11 cellular contexts compared by ENCODE assay signal in the genomic region with DNA sequence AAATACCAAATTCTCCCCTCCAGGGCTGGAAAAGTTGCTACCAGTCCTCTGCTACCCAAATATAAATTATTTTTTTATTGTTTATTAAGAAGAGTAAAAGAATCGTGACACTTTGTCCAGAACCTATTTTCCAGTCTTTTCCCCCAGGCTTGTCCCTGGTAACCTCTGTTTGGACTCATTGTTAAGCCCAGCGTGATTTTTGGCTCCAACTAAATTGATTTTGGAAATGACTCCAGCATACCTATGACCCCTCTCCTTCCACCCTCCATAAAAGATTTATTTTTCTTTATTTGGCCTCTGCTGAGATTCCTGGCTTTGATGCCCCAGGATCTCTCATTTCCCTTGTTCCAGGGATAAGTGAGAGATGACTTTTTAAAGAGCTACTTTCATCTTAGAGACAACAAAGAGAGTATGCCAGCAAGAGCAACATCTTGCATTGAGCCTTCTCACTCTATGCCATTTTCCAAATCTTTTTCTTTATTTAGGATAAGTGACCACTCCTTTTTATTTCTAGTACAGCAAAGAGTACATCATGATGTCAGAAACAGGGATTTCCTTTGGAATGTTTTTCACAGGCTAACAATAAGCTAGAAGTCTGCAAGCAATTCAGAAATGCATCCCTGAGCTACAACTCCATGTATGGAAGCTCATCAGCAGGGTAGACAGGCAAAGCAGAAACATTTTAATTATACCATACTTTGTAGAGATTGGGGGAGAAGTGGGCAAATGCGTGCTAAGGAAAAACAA.
DNase-seq lines count a peak whose midpoint lies in the region; ATAC-seq, FAIRE-seq and TF ChIP-seq lines count a peak whose summit lies in the region.
"Had no signal": no experiment of that assay in that cellular context is flagged by ENCODE, and none has a peak within 500 bp of the region (broad histone marks: within the 10 kb centered on the region; RNA-seq: fewer than 3 reads in every experiment).

No MANE protein-coding gene starts in this region.

- peaks cover 95% of the 10 kb centered on the region for H3K36me3 Mint-ChIP-seq in activated CD4-positive, alpha-beta T cell treated with anti-CD3 and anti-CD28 coated beads, Interleukin-2, amount 10 ng/mL, durations not matched to agents 7 days and 5 days (ENCODE audit: low read depth)
- peaks cover 51% of the 10 kb centered on the region for H3K36me3 Mint-ChIP-seq in activated naive CD8-positive, alpha-beta T cell

- H3K9ac ChIP-seq in stomach smooth muscle (ENCODE audit: low read length in 2 of 2), result no peak overlapping the region

- H3K27me3 ChIP-seq in stomach smooth muscle (ENCODE audit: control insufficient read depth in 1 of 2, insufficient read depth in 2 of 2, low read length in 2 of 2), result no peaks in the 10 kb centered on the region

- no peak for ATAC-seq in mucosa of descending colon
- ATAC-seq in HG02852 (IDR thresholded peaks at IDR 0.05; ENCODE audit: unreplicated experiment), result no peak

- no peaks in the 10 kb centered on the region for H3K9me3 Mint-ChIP-seq in activated CD4-positive, alpha-beta T cell treated with anti-CD3 and anti-CD28 coated beads, Interleukin-2, amount 10 ng/mL, durations not matched to agents 7 days and 5 days
- H3K9me3 Mint-ChIP-seq in activated naive CD8-positive, alpha-beta T cell (ENCODE audit: low read depth), result no peaks in the 10 kb centered on the region

- peak overlapping the region; percentile 96 for H3K27ac Mint-ChIP-seq in activated CD4-positive, alpha-beta T cell treated with anti-CD3 and anti-CD28 coated beads, Interleukin-2, amount 10 ng/mL, durations not matched to agents 7 days and 5 days
- peak overlapping the region; percentile 100 for H3K27ac Mint-ChIP-seq in activated naive CD8-positive, alpha-beta T cell

- H3K4me1 Mint-ChIP-seq in activated CD4-positive, alpha-beta T cell treated with anti-CD3 and anti-CD28 coated beads, Interleukin-2, amount 10 ng/mL, durations not matched to agents 7 days and 5 days, result peaks cover 89% of the 10 kb centered on the region
- H3K4me1 Mint-ChIP-seq in activated naive CD8-positive, alpha-beta T cell (ENCODE audit: low read depth), result peaks cover 78% of the 10 kb centered on the region

- H3K36me3 ChIP-seq in stomach smooth muscle (ENCODE audit: control insufficient read depth in 2 of 2, insufficient read depth in 2 of 2, low read length in 2 of 2) (no peaks in the 10 kb centered on the region), mucosa of descending colon (ENCODE audit: low read depth) (no peaks in the 10 kb centered on the region)

- FAIRE-seq in GM12891 (lab: Jason Lieb, UNC), result no peak

- H3K4me1 ChIP-seq in stomach smooth muscle (ENCODE audit: control insufficient read depth, insufficient read depth, low read length) (peaks cover 45% of the 10 kb centered on the region), mucosa of descending colon (ENCODE audit: low read depth) (no peaks in the 10 kb centered on the region)

- CTCF ChIA-PET in activated CD4-positive, alpha-beta T cell treated with anti-CD3 and anti-CD28 coated beads, Interleukin-2, amount 10 ng/mL, durations not matched to agents 7 days and 5 days (lab: Charles Lee), result interaction anchor here (1.0 to 2.7 kb wide), 8 partner anchors 8 to 510 kb away, joined by 3 to 14 read pairs (median 4); partner anchors contain the start of gene DAD1

- H3K9me3 ChIP-seq in stomach smooth muscle (ENCODE audit: control insufficient read depth in 2 of 2, low read length in 2 of 2) (no peaks in the 10 kb centered on the region), mucosa of descending colon (no peaks in the 10 kb centered on the region)

- TF ChIP-seq CTCF in mucosa of descending colon (IDR thresholded peaks at IDR 0.05), result no peak

- TF ChIP-seq POLR2A in GM12891 (IDR thresholded peaks at IDR 0.05; ENCODE audit: low read depth, low read length), result no peak

- POLR2A ChIA-PET in activated CD4-positive, alpha-beta T cell treated with anti-CD3 and anti-CD28 coated beads, Interleukin-2, amount 10 ng/mL, durations not matched to agents 7 days and 5 days (lab: Charles Lee), result interaction anchor here (0.7 kb wide), 1 partner anchor 8 kb away, joined by 4 read pairs; no protein-coding TSS in a partner anchor

- intact Hi-C loops in mucosa of descending colon (cut with DNase I, micrococcal nuclease), result no loop called here

- H3K4me3 Mint-ChIP-seq in activated CD4-positive, alpha-beta T cell treated with anti-CD3 and anti-CD28 coated beads, Interleukin-2, amount 10 ng/mL, durations not matched to agents 7 days and 5 days, result peak overlapping the region; percentile 85
- peak overlapping the region; percentile 95 for H3K4me3 Mint-ChIP-seq in activated naive CD8-positive, alpha-beta T cell

- H3K27me3 Mint-ChIP-seq in activated CD4-positive, alpha-beta T cell treated with anti-CD3 and anti-CD28 coated beads, Interleukin-2, amount 10 ng/mL, durations not matched to agents 7 days and 5 days, result no peaks in the 10 kb centered on the region
- no peaks in the 10 kb centered on the region for H3K27me3 Mint-ChIP-seq in activated naive CD8-positive, alpha-beta T cell

- DNase-seq in activated CD4-positive, alpha-beta T cell treated with anti-CD3 and anti-CD28 coated beads, Interleukin-2, amount 10 ng/mL, durations not matched to agents 7 days and 5 days, result no peak
- no peak for DNase-seq in activated CD4-positive, alpha-beta T cell treated with anti-CD3 and anti-CD28 coated beads, Interleukin-2, amount 50 U/mL, for 48 hours
- peak; percentile 20 to 89 for DNase-seq in lung microvascular endothelial cell (ENCODE audit: low read depth in 2 of 2)
- DNase-seq in mucosa of descending colon, result no peak
- no peak for DNase-seq in GM12891 (ENCODE audit: insufficient read length, low spot score)
- DNase-seq: IMR-90; NCI-H2171 treated with DMSO at 0.1 percent for 48 hours; stimulated activated CD4-positive, alpha-beta T cell treated with anti-CD3 and anti-CD28 coated beads, Interleukin-15, amount 100 ng/mL, for 24 hours had no signal

- H3K4me3 ChIP-seq in stomach smooth muscle (ENCODE audit: low read length in 2 of 2), result no peak overlapping the region
- no peak overlapping the region for H3K4me3 ChIP-seq in mucosa of descending colon

- H3K27ac ChIP-seq in stomach smooth muscle (ENCODE audit: low read length), result peak overlapping the region; percentile 46

TF ChIP-seq in GM12891, 5 proteins besides CTCF, POLR2A, EP300 and RAD21:
- no peak for TF ChIP-seq PAX5 (IDR thresholded peaks at IDR 0.05; ENCODE audit: insufficient read depth, low read length, severe bottlenecking)
- TF ChIP-seq TAF1 (IDR thresholded peaks at IDR 0.05; ENCODE audit: low read depth, low read length), result no peak
- no peak for TF ChIP-seq POU2F2 (IDR thresholded peaks at IDR 0.05; ENCODE audit: low read depth, low read length)
- TF ChIP-seq POLR2AphosphoS5 (IDR thresholded peaks at IDR 0.05; ENCODE audit: low read depth, low read length), result no peak
- no peak for TF ChIP-seq SPI1 (IDR thresholded peaks at IDR 0.05; ENCODE audit: low read depth, low read length)

Comparison
In these comparisons a context has a peak if more than half of its experiments do, and no peak if none do; other contexts are left out.
1. DNase-seq: peak in lung microvascular endothelial cell (2 of 2); none in activated CD4-positive, alpha-beta T cell treated with anti-CD3 and anti-CD28 coated beads, Interleukin-2, amount 10 ng/mL, durations not matched to agents 7 days and 5 days (single experiment), activated CD4-positive, alpha-beta T cell treated with anti-CD3 and anti-CD28 coated beads, Interleukin-2, amount 50 U/mL, for 48 hours (0 of 2), mucosa of descending colon (0 of 3) and GM12891 (single experiment).